ENCODE assay signal across 18 cellular contexts in genomic region chr5:118126159-118126558, GRCh38.
DNase-seq lines count a peak whose midpoint lies in the region; ATAC-seq lines count a peak whose summit lies in the region.
"Had no signal": no experiment of that assay in that cellular context is flagged by ENCODE, and none has a peak within 500 bp of the region (broad histone marks: within the 10 kb centered on the region; RNA-seq: fewer than 3 reads in every experiment).

No MANE protein-coding gene starts in this region.

- ATAC-seq in GM18867 (IDR thresholded peaks at IDR 0.05; ENCODE audit: unreplicated experiment) (peak; percentile 43), HG03039 (IDR thresholded peaks at IDR 0.05; ENCODE audit: unreplicated experiment) (no peak), HG03095 (IDR thresholded peaks at IDR 0.05; ENCODE audit: unreplicated experiment) (no peak), HG02623 (IDR thresholded peaks at IDR 0.05; ENCODE audit: unreplicated experiment) (no peak)
- ATAC-seq: gastroesophageal sphincter; left cardiac atrium; sciatic nerve; stimulated activated naive CD8-positive, alpha-beta T cell treated with anti-CD3 and anti-CD28 coated beads, Interleukin-15, Interleukin-2, amounts not matched to agents 100 U/mL and 50 U/mL, for 24 hours had no signal

- DNase-seq in HT1080 (ENCODE audit: low read depth) (peak; percentile 57), astrocyte of the hippocampus (ENCODE audit: low read depth, low spot score) (peak; percentile 45), kidney tubule cell (ENCODE audit: low spot score) (peak; percentile 30), ecto neural progenitor cell (ENCODE audit: low spot score) (no peak)
- DNase-seq: activated CD4-positive, alpha-beta T cell treated with anti-CD3 and anti-CD28 coated beads, Interleukin-2, amount 50 U/mL, for 48 hours; activated T-cell treated with anti-CD3 and anti-CD28 coated beads for 4 hours; CD8-positive, alpha-beta memory T cell; left cardiac atrium; NCI-H1105 treated with DMSO at 0.1 percent for 48 hours; NCI-H524 treated with DMSO at 0.1 percent for 48 hours; SHP77 treated with DMSO at 0.1 percent for 48 hours; stimulated activated naive CD8-positive, alpha-beta T cell treated with anti-CD3 and anti-CD28 coated beads, Interleukin-15, Interleukin-2, amounts not matched to agents 100 U/mL and 50 U/mL, for 24 hours had no signal
